ENCODE assay signal across 9 cellular contexts in genomic region chr6:24949020-24949569, GRCh38. TPM values are rescaled to one million over a fixed set of nuclear protein-coding genes. Genes with fewer than 3 reads are reported as not detected.
DNase-seq lines count a peak whose midpoint lies in the region; ATAC-seq and TF ChIP-seq lines count a peak whose summit lies in the region.
"Had no signal": no experiment of that assay in that cellular context is flagged by ENCODE, and none has a peak within 500 bp of the region (broad histone marks: within the 10 kb centered on the region; RNA-seq: fewer than 3 reads in every experiment).

No MANE protein-coding gene starts in this region.

- intact Hi-C loops in breast epithelium (cut with DNase I; ENCODE audit: low total_unique reads) = no loop called here

- no peak overlapping the region for H3K4me3 ChIP-seq in breast epithelium

- no peak overlapping the region for H3K27ac ChIP-seq in breast epithelium

- H3K27me3 Mint-ChIP-seq in IgD-negative memory B cell = peaks cover 2% of the 10 kb centered on the region
- H3K27me3 Mint-ChIP-seq in effector memory CD8-positive, alpha-beta T cell = no peaks in the 10 kb centered on the region

- peaks cover 10% of the 10 kb centered on the region for H3K36me3 Mint-ChIP-seq in IgD-negative memory B cell
- peaks cover 15% of the 10 kb centered on the region for H3K36me3 Mint-ChIP-seq in effector memory CD8-positive, alpha-beta T cell (ENCODE audit: insufficient read depth)

- peaks cover 7 to 17% (median 13%) of the 10 kb centered on the region in 3 donors for H3K9me3 Mint-ChIP-seq in IgD-negative memory B cell
- H3K9me3 Mint-ChIP-seq in effector memory CD8-positive, alpha-beta T cell = peaks cover 6 to 7% of the 10 kb centered on the region in 2 donors

- peaks cover 8 to 15% of the 10 kb centered on the region in 2 donors for H3K9me3 ChIP-seq in breast epithelium

- H3K4me1 Mint-ChIP-seq in IgD-negative memory B cell = peaks cover 56 to 69% (median 64%) of the 10 kb centered on the region in 3 donors
- peaks cover 62 to 73% of the 10 kb centered on the region in 2 donors for H3K4me1 Mint-ChIP-seq in effector memory CD8-positive, alpha-beta T cell (ENCODE audit: low read depth in 2 of 2)

- peak; percentile 34 to 53 (median 42) for DNase-seq in effector memory CD8-positive, alpha-beta T cell
- DNase-seq in NCI-H1436 treated with DMSO at 0.1 percent for 48 hours (lab: John Stamatoyannopoulos, UW) (no peak), breast epithelium (ENCODE audit: low spot score in 2 of 2) (no peak), NCI-H2081 treated with DMSO at 0.1 percent for 48 hours (lab: John Stamatoyannopoulos, UW) (no peak), SKM-1 (lab: John Stamatoyannopoulos, UW; ENCODE audit: unreplicated experiment) (no peak)

- H3K4me1 ChIP-seq in breast epithelium = no peaks in the 10 kb centered on the region

- no peaks in the 10 kb centered on the region for H3K27me3 ChIP-seq in breast epithelium

- H3K27ac Mint-ChIP-seq in IgD-negative memory B cell = peak overlapping the region; percentile 92 to 99 (median 93)
- H3K27ac Mint-ChIP-seq in effector memory CD8-positive, alpha-beta T cell = peak overlapping the region; percentile 86 to 96

- no peak for TF ChIP-seq POLR2A in breast epithelium (IDR thresholded peaks at IDR 0.05)

- no peak for TF ChIP-seq CTCF in breast epithelium (IDR thresholded peaks at IDR 0.05)

- H3K4me3 Mint-ChIP-seq in IgD-negative memory B cell = peak overlapping the region; percentile 74 to 87 (median 78)
- H3K4me3 Mint-ChIP-seq in effector memory CD8-positive, alpha-beta T cell = peak overlapping the region; percentile 61 to 77

- ATAC-seq in GM18508 (IDR thresholded peaks at IDR 0.05; ENCODE audit: insufficient read depth, unreplicated experiment) (peak; percentile 85), GM21529 (IDR thresholded peaks at IDR 0.05; ENCODE audit: unreplicated experiment) (peak; percentile 94)
- peak; percentile 58 for ATAC-seq in effector memory CD8-positive, alpha-beta T cell (replicated peaks)

- no peaks in the 10 kb centered on the region for H3K36me3 ChIP-seq in breast epithelium

RNA-seq across cellular contexts. Expression of gene RIPOR2, which starts 13.3 kb away (rescaled TPM):
- 561 TPM for polyA plus RNA-seq in IgD-negative memory B cell
- 10 to 100 TPM; 13.8 to 70.5 (median 29.2) TPM for total RNA-seq in breast epithelium
- total RNA-seq: HT1080 had no signal

Comparison
In these comparisons a context has a peak if more than half of its experiments do, and no peak if none do; other contexts are left out.
1. DNase-seq: peak in effector memory CD8-positive, alpha-beta T cell (3 of 3); none in NCI-H1436 treated with DMSO at 0.1 percent for 48 hours (single experiment), breast epithelium (0 of 2), NCI-H2081 treated with DMSO at 0.1 percent for 48 hours (single experiment) and SKM-1 (single experiment).
2. Peak in every context shown above with its lines, with median percentiles within 50 percentile points of each other: ATAC-seq.